Comparison of ENCODE assay signal across 32 cellular contexts in genomic region chr4:90857081-90857820, GRCh38.
"Had no signal": no experiment of that assay in that cellular context is flagged by ENCODE, and none has a peak within 500 bp of the region (broad histone marks: within the 10 kb centered on the region; RNA-seq: fewer than 3 reads in every experiment).

No MANE protein-coding gene starts in this region.

- H3K4me3 ChIP-seq: colonic mucosa, gastroesophageal sphincter, heart left ventricle, hepatocyte, left lung, mucosa of descending colon, neural progenitor cell, prostate gland, right atrium auricular region, smooth muscle cell, stomach, thyroid gland, upper lobe of left lung had no signal

- H3K4me3 Mint-ChIP-seq: dendritic cell treated with granulocyte-macrophage colony-stimulating factor and Interleukin-4, amounts not matched to agents 40 ng/mL and 50 ng/mL, for 4 days; endodermal cell; mesothelial cell of epicardium; naive B cell; natural killer cell treated with Interleukin-12 subunit alpha and Interleukin-12 subunit beta and Interleukin-15 and Interleukin-18, amount 100 ng/mL, for 72 hours; neural progenitor cell; stimulated activated effector memory CD8-positive, alpha-beta T cell treated with anti-CD3 and anti-CD28 coated beads, Interleukin-12 subunit alpha, Interleukin-12 subunit beta, amount 100 ng/mL, for 72 hours had no signal

- H3K9me3 Mint-ChIP-seq: endodermal cell, mesothelial cell of epicardium, neural progenitor cell had no signal

- DNase-seq: colonic mucosa; effector CD8-positive, alpha-beta T cell; endodermal cell; foreskin keratinocyte; heart left ventricle; left cardiac atrium; left lung; mesenchymal stem cell; mucosa of descending colon; naive B cell; nucleus accumbens; stimulated activated CD4-positive, alpha-beta T cell treated with anti-CD3 and anti-CD28 coated beads, Interleukin-12 subunit alpha, Interleukin-12 subunit beta, amount 100 ng/mL, for 4 hours; stimulated activated CD4-positive, alpha-beta T cell treated with anti-CD3 and anti-CD28 coated beads, Interleukin-1b, Interleukin-23, amount 100 ng/mL, for 48 hours; stimulated activated CD4-positive, alpha-beta T cell treated with anti-CD3 and anti-CD28 coated beads, Interleukin-4, amount 100 ng/mL, for 1 hour; stimulated activated naive CD4-positive, alpha-beta T cell treated with Interleukin-2 at 50 U/mL for 16 hours; stomach; thyroid gland; upper lobe of left lung had no signal

- H3K27ac Mint-ChIP-seq: dendritic cell treated with granulocyte-macrophage colony-stimulating factor and Interleukin-4, amounts not matched to agents 40 ng/mL and 50 ng/mL, for 4 days; endodermal cell; mesothelial cell of epicardium; naive B cell; natural killer cell treated with Interleukin-12 subunit alpha and Interleukin-12 subunit beta and Interleukin-15 and Interleukin-18, amount 100 ng/mL, for 72 hours; neural progenitor cell; stimulated activated effector memory CD8-positive, alpha-beta T cell treated with anti-CD3 and anti-CD28 coated beads, Interleukin-12 subunit alpha, Interleukin-12 subunit beta, amount 100 ng/mL, for 72 hours had no signal

- ATAC-seq: esophagus mucosa; foreskin keratinocyte; gastroesophageal sphincter; heart left ventricle; left cardiac atrium; left lung; mucosa of descending colon; natural killer cell treated with Interleukin-12 subunit alpha and Interleukin-12 subunit beta and Interleukin-15 and Interleukin-18, amount 100 ng/mL, for 72 hours; sciatic nerve; stimulated activated effector memory CD8-positive, alpha-beta T cell treated with anti-CD3 and anti-CD28 coated beads, Interleukin-12 subunit alpha, Interleukin-12 subunit beta, amount 100 ng/mL, for 72 hours had no signal

- H3K27me3 ChIP-seq: colonic mucosa, foreskin keratinocyte, gastroesophageal sphincter, heart left ventricle, hepatocyte, left lung, neural progenitor cell, right atrium auricular region, stomach, thyroid gland, upper lobe of left lung had no signal

- H3K4me1 Mint-ChIP-seq: endodermal cell; mesothelial cell of epicardium; naive B cell; stimulated activated effector memory CD8-positive, alpha-beta T cell treated with anti-CD3 and anti-CD28 coated beads, Interleukin-12 subunit alpha, Interleukin-12 subunit beta, amount 100 ng/mL, for 72 hours had no signal

- H3K79me2 ChIP-seq: hepatocyte had no signal

- H3K36me3 Mint-ChIP-seq: mesothelial cell of epicardium; natural killer cell treated with Interleukin-12 subunit alpha and Interleukin-12 subunit beta and Interleukin-15 and Interleukin-18, amount 100 ng/mL, for 72 hours; neural progenitor cell; stimulated activated effector memory CD8-positive, alpha-beta T cell treated with anti-CD3 and anti-CD28 coated beads, Interleukin-12 subunit alpha, Interleukin-12 subunit beta, amount 100 ng/mL, for 72 hours had no signal

- H3K36me3 ChIP-seq: colonic mucosa, gastroesophageal sphincter, heart left ventricle, left lung, neural progenitor cell, prostate gland, right atrium auricular region, stomach, thyroid gland, upper lobe of left lung had no signal

- FAIRE-seq: urothelium cell line had no signal

- H3K9ac ChIP-seq: neural progenitor cell had no signal

- H3K9me3 ChIP-seq: colonic mucosa, gastroesophageal sphincter, heart left ventricle, left lung, mucosa of descending colon, prostate gland, right atrium auricular region, stomach, thyroid gland, upper lobe of left lung had no signal

- H3K4me2 ChIP-seq: hepatocyte, neural progenitor cell, smooth muscle cell had no signal

- H2AFZ ChIP-seq: hepatocyte, neural progenitor cell had no signal

- H3K27me3 Mint-ChIP-seq: dendritic cell treated with granulocyte-macrophage colony-stimulating factor and Interleukin-4, amounts not matched to agents 40 ng/mL and 50 ng/mL, for 4 days; naive B cell; natural killer cell treated with Interleukin-12 subunit alpha and Interleukin-12 subunit beta and Interleukin-15 and Interleukin-18, amount 100 ng/mL, for 72 hours had no signal

- H3K4me1 ChIP-seq: colonic mucosa, foreskin keratinocyte, gastroesophageal sphincter, heart left ventricle, left lung, neural progenitor cell, prostate gland, right atrium auricular region, stomach, thyroid gland, upper lobe of left lung had no signal

- H3K27ac ChIP-seq: colonic mucosa, epithelial cell of prostate, foreskin keratinocyte, gastroesophageal sphincter, heart left ventricle, hepatocyte, left lung, neural progenitor cell, prostate gland, right atrium auricular region, stomach, thyroid gland, upper lobe of left lung had no signal
